In the genomic region with DNA sequence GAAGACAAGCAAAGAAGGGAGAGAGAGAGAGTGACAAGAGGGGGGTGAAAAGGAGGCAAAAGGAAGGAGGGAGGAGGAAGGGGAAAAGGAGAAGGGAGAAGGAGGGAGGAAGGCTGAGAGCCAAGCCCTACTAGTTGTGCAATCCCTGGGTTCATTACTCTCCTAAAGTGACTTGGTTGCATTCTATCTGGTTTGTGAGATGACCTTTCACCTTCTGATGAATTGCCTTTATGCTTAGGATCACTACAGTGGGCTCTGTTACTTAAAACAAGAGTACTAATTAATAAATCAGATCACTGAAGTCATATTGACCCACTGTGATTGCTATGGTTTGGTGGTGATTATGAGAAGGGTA, we compare ENCODE assay signal across 21 cellular contexts.
"Had no signal": no experiment of that assay in that cellular context is flagged by ENCODE, and none has a peak within 500 bp of the region (broad histone marks: within the 10 kb centered on the region; RNA-seq: fewer than 3 reads in every experiment).

No MANE protein-coding gene starts in this region.

- H3K9me3 Mint-ChIP-seq: activated CD4-positive, alpha-beta T cell treated with anti-CD3 and anti-CD28 coated beads, Interleukin-2, amount 10 ng/mL, durations not matched to agents 24 days and 14 days; activated naive CD8-positive, alpha-beta T cell treated with anti-CD3 and anti-CD28 coated beads for 36 hours; activated T-helper 1 cell treated with anti-CD3 and anti-CD28 coated beads, Interleukin-12 subunit alpha, Interleukin-12 subunit beta, Interleukin-2, Interleukin-4 antibody, amounts not matched to agents 30 ng/mL and 10 ng/mL and 1 ng/mL, durations not matched to agents 14 hours and 24 hours and 36 hours had no signal

- H3K4me1 Mint-ChIP-seq: activated CD4-positive, alpha-beta T cell treated with anti-CD3 and anti-CD28 coated beads, Interleukin-2, amount 10 ng/mL, durations not matched to agents 24 days and 14 days had no signal

- ATAC-seq: left lobe of liver; mucosa of descending colon; naive thymus-derived CD4-positive, alpha-beta T cell had no signal

- H3K9me3 ChIP-seq: mucosa of descending colon, tibial nerve, vagina had no signal

- H3K4me3 ChIP-seq: mucosa of descending colon, tibial nerve, vagina had no signal

- H3K36me3 ChIP-seq: tibial nerve, vagina had no signal

- H3K27ac Mint-ChIP-seq: activated CD4-positive, alpha-beta T cell treated with anti-CD3 and anti-CD28 coated beads, Interleukin-2, amount 10 ng/mL, durations not matched to agents 24 days and 14 days; activated naive CD8-positive, alpha-beta T cell treated with anti-CD3 and anti-CD28 coated beads for 36 hours; activated T-helper 1 cell treated with anti-CD3 and anti-CD28 coated beads, Interleukin-12 subunit alpha, Interleukin-12 subunit beta, Interleukin-2, Interleukin-4 antibody, amounts not matched to agents 30 ng/mL and 10 ng/mL and 1 ng/mL, durations not matched to agents 14 hours and 24 hours and 36 hours; memory B cell; naive thymus-derived CD4-positive, alpha-beta T cell had no signal

- FAIRE-seq: islet of Langerhans, TTC549 had no signal

- H3K27ac ChIP-seq: tibial nerve, vagina had no signal

- H3K4me1 ChIP-seq: tibial nerve, vagina had no signal

- H3K36me3 Mint-ChIP-seq: activated naive CD8-positive, alpha-beta T cell treated with anti-CD3 and anti-CD28 coated beads for 36 hours; naive thymus-derived CD4-positive, alpha-beta T cell had no signal

- H3K4me3 Mint-ChIP-seq: activated CD4-positive, alpha-beta T cell treated with anti-CD3 and anti-CD28 coated beads, Interleukin-2, amount 10 ng/mL, durations not matched to agents 24 days and 14 days; activated naive CD8-positive, alpha-beta T cell treated with anti-CD3 and anti-CD28 coated beads for 36 hours; activated T-helper 1 cell treated with anti-CD3 and anti-CD28 coated beads, Interleukin-12 subunit alpha, Interleukin-12 subunit beta, Interleukin-2, Interleukin-4 antibody, amounts not matched to agents 30 ng/mL and 10 ng/mL and 1 ng/mL, durations not matched to agents 14 hours and 24 hours and 36 hours; memory B cell; naive thymus-derived CD4-positive, alpha-beta T cell had no signal

- H3K27me3 ChIP-seq: tibial nerve, vagina had no signal

- DNase-seq: activated CD4-positive, alpha-beta T cell treated with anti-CD3 and anti-CD28 coated beads, Interleukin-2, amount 10 ng/mL, durations not matched to agents 24 days and 14 days; activated CD4-positive, CD25-positive, alpha-beta regulatory T cell; activated CD8-positive, alpha-beta memory T cell treated with anti-CD3 and anti-CD28 coated beads, Interleukin-2, amount 50 U/mL, for 48 hours; activated naive CD8-positive, alpha-beta T cell treated with anti-CD3 and anti-CD28 coated beads for 36 hours; anterior cingulate cortex; dermis blood vessel endothelial cell; erythroblast; mucosa of descending colon; naive thymus-derived CD4-positive, alpha-beta T cell; retina; stimulated activated CD4-positive, alpha-beta T cell treated with anti-CD3 and anti-CD28 coated beads, Interleukin-2, amount 100 ng/mL, for 48 hours; stimulated activated naive CD4-positive, alpha-beta T cell treated with Interleukin-2 at 50 U/mL for 16 hours; substantia nigra; T-helper 2 cell had no signal
